Comparison of ENCODE assay signal across 1 cellular context in the genomic region with DNA sequence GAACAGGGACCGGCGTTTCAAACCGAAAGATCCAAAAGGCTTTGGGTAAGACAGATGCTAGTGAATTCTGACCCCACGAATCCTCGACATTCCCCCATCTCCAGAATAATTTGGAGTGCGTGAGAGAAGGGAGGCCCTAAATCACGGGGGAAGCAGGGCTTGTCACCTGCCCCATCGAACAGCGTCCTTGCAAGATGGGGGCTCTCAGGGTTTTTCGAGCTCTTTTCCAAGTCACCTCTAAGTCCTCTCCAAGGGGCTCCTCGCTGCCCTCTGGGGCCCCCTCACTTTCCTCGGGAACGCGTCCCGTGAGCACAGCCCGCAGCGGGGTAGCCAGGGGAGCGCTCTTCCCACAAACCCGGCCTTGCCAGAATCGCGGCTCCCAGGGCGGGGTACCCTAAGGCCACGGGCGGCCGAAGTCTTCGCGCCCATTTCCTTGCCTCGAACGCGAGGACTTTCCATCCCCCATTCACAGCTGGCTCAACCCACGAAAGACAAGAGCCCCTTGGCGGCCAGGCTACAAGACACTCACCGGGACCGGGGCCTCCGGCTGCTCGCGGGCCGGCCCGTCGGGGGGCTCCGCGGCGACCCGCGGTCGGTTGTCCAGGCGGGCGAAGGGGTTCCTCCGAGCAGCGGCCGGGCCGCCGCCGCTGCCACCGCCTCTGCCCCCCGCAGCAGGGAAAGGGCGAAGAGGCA.
A peak's percentile ranks its signal among the peaks of the same experiment; 100 is the strongest.
TF ChIP-seq lines count a peak whose summit lies in the region.

No MANE protein-coding gene starts in this region.

TF ChIP-seq in K562, 482 proteins besides CTCF, POLR2A, EP300 and RAD21 (continued from another document and continues in another):
- TF ChIP-seq MGA (IDR thresholded peaks at IDR 0.05) (peak; percentile 56), ZKSCAN1 (IDR thresholded peaks at IDR 0.05; ENCODE audit: low read depth, low read length) (no peak), ZNF263 (CRISPR knock-in tag; IDR thresholded peaks at IDR 0.05; ENCODE audit: borderline replicate concordance) (peak; percentile 47; the same call in 1 of the 2 replicates), ZBTB43 (CRISPR knock-in tag; IDR thresholded peaks at IDR 0.05) (no peak), ZNF551 (CRISPR knock-in tag; IDR thresholded peaks at IDR 0.05) (no peak), ZNF143 (CRISPR knock-in tag; IDR thresholded peaks at IDR 0.05) (no peak), VEZF1 (CRISPR knock-in tag; IDR thresholded peaks at IDR 0.05) (no peak), TRIM24 (IDR thresholded peaks at IDR 0.05) (no peak), USF2 (CRISPR knock-in tag; IDR thresholded peaks at IDR 0.05) (no peak), FOXA1 (IDR thresholded peaks at IDR 0.05; ENCODE audit: borderline replicate concordance) (no peak), IRF2 (CRISPR knock-in tag; IDR thresholded peaks at IDR 0.05) (no peak), KDM4B (IDR thresholded peaks at IDR 0.05; ENCODE audit: borderline replicate concordance in 2 of 2, low read depth in 1 of 2) (no peak), RBM14 (IDR thresholded peaks at IDR 0.05; ENCODE audit: borderline replicate concordance, insufficient read depth, low read depth, low read length) (no peak), ZNF764 (CRISPR knock-in tag; IDR thresholded peaks at IDR 0.05; ENCODE audit: low read depth) (no peak), CREBBP (IDR thresholded peaks at IDR 0.05; ENCODE audit: low read depth, low read length) (no peak), NCOA2 (IDR thresholded peaks at IDR 0.05; ENCODE audit: partially characterized antibody in 2 of 2) (no peak), SRSF1 (IDR thresholded peaks at IDR 0.05; ENCODE audit: low read depth, low read length) (no peak), ELF2 (CRISPR knock-in tag; IDR thresholded peaks at IDR 0.05) (no peak), ATF1 (CRISPR knock-in tag; IDR thresholded peaks at IDR 0.05) (no peak), ATF1 (tag; IDR thresholded peaks at IDR 0.05) (no peak)
- TF ChIP-seq, protein P1, sequence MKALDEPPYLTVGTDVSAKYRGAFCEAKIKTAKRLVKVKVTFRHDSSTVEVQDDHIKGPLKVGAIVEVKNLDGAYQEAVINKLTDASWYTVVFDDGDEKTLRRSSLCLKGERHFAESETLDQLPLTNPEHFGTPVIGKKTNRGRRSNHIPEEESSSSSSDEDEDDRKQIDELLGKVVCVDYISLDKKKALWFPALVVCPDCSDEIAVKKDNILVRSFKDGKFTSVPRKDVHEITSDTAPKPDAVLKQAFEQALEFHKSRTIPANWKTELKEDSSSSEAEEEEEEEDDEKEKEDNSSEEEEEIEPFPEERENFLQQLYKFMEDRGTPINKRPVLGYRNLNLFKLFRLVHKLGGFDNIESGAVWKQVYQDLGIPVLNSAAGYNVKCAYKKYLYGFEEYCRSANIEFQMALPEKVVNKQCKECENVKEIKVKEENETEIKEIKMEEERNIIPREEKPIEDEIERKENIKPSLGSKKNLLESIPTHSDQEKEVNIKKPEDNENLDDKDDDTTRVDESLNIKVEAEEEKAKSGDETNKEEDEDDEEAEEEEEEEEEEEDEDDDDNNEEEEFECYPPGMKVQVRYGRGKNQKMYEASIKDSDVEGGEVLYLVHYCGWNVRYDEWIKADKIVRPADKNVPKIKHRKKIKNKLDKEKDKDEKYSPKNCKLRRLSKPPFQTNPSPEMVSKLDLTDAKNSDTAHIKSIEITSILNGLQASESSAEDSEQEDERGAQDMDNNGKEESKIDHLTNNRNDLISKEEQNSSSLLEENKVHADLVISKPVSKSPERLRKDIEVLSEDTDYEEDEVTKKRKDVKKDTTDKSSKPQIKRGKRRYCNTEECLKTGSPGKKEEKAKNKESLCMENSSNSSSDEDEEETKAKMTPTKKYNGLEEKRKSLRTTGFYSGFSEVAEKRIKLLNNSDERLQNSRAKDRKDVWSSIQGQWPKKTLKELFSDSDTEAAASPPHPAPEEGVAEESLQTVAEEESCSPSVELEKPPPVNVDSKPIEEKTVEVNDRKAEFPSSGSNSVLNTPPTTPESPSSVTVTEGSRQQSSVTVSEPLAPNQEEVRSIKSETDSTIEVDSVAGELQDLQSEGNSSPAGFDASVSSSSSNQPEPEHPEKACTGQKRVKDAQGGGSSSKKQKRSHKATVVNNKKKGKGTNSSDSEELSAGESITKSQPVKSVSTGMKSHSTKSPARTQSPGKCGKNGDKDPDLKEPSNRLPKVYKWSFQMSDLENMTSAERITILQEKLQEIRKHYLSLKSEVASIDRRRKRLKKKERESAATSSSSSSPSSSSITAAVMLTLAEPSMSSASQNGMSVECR (CRISPR knock-in tag; IDR thresholded peaks at IDR 0.05): no peak; the same call in 1 of the 2 replicates
- TF ChIP-seq, protein P2, sequence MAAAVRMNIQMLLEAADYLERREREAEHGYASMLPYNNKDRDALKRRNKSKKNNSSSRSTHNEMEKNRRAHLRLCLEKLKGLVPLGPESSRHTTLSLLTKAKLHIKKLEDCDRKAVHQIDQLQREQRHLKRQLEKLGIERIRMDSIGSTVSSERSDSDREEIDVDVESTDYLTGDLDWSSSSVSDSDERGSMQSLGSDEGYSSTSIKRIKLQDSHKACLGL (CRISPR knock-in tag; IDR thresholded peaks at IDR 0.05; ENCODE audit: borderline replicate concordance, poor library complexity, severe bottlenecking): no peak
